ENCODE assay signal across 8 cellular contexts in genomic region chr20:51402201-51402600, GRCh38.
DNase-seq lines count a peak whose midpoint lies in the region; ATAC-seq and TF ChIP-seq lines count a peak whose summit lies in the region.

No MANE protein-coding gene starts in this region.

- peak overlapping the region; percentile 76 for H3K27ac ChIP-seq in DOHH2 (ENCODE audit: low read depth, low read length)
- no peak overlapping the region for H3K27ac ChIP-seq in ovary
- no peak overlapping the region for H3K27ac ChIP-seq in PC-3 (ENCODE audit: low read length)

- POLR2A ChIA-PET in PC-3 (lab: Charles Lee; ENCODE audit: unreplicated experiment) = no interaction called here

- peaks cover 9% of the 10 kb centered on the region for H3K4me1 Mint-ChIP-seq in chondrocyte (ENCODE audit: low read depth)

- no peak overlapping the region for H2AFZ ChIP-seq in PC-3 (ENCODE audit: low read length)

- no peaks in the 10 kb centered on the region for H3K9me3 Mint-ChIP-seq in chondrocyte (ENCODE audit: low read depth)

- H3K36me3 ChIP-seq in DOHH2 (ENCODE audit: control insufficient read depth, low read length) = peaks cover 59% of the 10 kb centered on the region
- H3K36me3 ChIP-seq in mucosa of descending colon (ENCODE audit: low read depth) = no peaks in the 10 kb centered on the region
- H3K36me3 ChIP-seq in ovary = no peaks in the 10 kb centered on the region
- no peaks in the 10 kb centered on the region for H3K36me3 ChIP-seq in PC-3 (ENCODE audit: low read depth, low read length)

- H4K20me1 ChIP-seq in DOHH2 (ENCODE audit: control insufficient read depth, insufficient read depth, low read depth, low read length) = no peaks in the 10 kb centered on the region
- H4K20me1 ChIP-seq in PC-3 (ENCODE audit: low read length) = no peaks in the 10 kb centered on the region

- H3K4me3 ChIP-seq in DOHH2 (ENCODE audit: low read length) (peak overlapping the region; percentile 14), mucosa of descending colon (no peak overlapping the region), ovary (no peak overlapping the region), PC-3 (ENCODE audit: low read length) (no peak overlapping the region)

- H3K27me3 Mint-ChIP-seq in chondrocyte (ENCODE audit: low read depth) = no peaks in the 10 kb centered on the region

- H3K36me3 Mint-ChIP-seq in chondrocyte (ENCODE audit: low read depth) = peaks cover 2% of the 10 kb centered on the region

- TF ChIP-seq EP300 in ovary (IDR thresholded peaks at IDR 0.05) = no peak

- H3F3A ChIP-seq in DOHH2 (ENCODE audit: control insufficient read depth, insufficient read depth) = peaks cover 10% of the 10 kb centered on the region; the same call in 1 of the 2 replicates
- H3F3A ChIP-seq in PC-3 (ENCODE audit: low read length, unreplicated experiment) = no peaks in the 10 kb centered on the region

- H3K4me2 ChIP-seq in DOHH2 (ENCODE audit: low read length) (peak overlapping the region; percentile 56), PC-3 (ENCODE audit: low read length) (no peak overlapping the region)

- H3K4me1 ChIP-seq in DOHH2 (ENCODE audit: control insufficient read depth, low read length) (peaks cover 73% of the 10 kb centered on the region), mucosa of descending colon (ENCODE audit: low read depth) (no peaks in the 10 kb centered on the region), ovary (ENCODE audit: insufficient read depth) (no peaks in the 10 kb centered on the region), PC-3 (ENCODE audit: insufficient read depth, low read length) (no peaks in the 10 kb centered on the region)

- TF ChIP-seq CTCF in DOHH2 (IDR thresholded peaks at IDR 0.05; ENCODE audit: low read depth, low read length, poor library complexity, severe bottlenecking) = no peak
- TF ChIP-seq CTCF in mucosa of descending colon (IDR thresholded peaks at IDR 0.05) = no peak
- TF ChIP-seq CTCF in ovary (IDR thresholded peaks at IDR 0.05) = no peak
- no peak for TF ChIP-seq CTCF in PC-3 (conservative IDR thresholded peaks at IDR 0.05; ENCODE audit: low read depth, low read length)
- no peak for TF ChIP-seq CTCF in chondrocyte (IDR thresholded peaks at IDR 0.05)

- no peaks in the 10 kb centered on the region for H3K9me2 ChIP-seq in DOHH2 (replicated peaks; ENCODE audit: control insufficient read depth, low read length)
- H3K9me2 ChIP-seq in PC-3 (replicated peaks; ENCODE audit: low read length) = no peaks in the 10 kb centered on the region

- no peak for TF ChIP-seq POLR2A in ovary (IDR thresholded peaks at IDR 0.05)

- CTCF ChIA-PET in PC-3 (lab: Charles Lee) = interaction anchor here (1.0 kb wide), 1 partner anchor 415 kb away, joined by 3 read pairs; no protein-coding TSS in a partner anchor

- intact Hi-C loops in mucosa of descending colon (cut with DNase I, micrococcal nuclease) (no loop called here), ovary (cut with DNase I) (no loop called here), PC-3 (cut with micrococcal nuclease) (no loop called here)

- peak; percentile 33 for DNase-seq in NOMO-1 treated with DMSO at 0.1 percent for 48 hours (lab: John Stamatoyannopoulos, UW; ENCODE audit: unreplicated experiment)
- DNase-seq in activated T-helper 1 cell treated with Interleukin-2 at 50 U/mL for 16 hours (ENCODE audit: low read depth) = peak; percentile 43
- DNase-seq in mucosa of descending colon = peak in 1 of 3 donors; percentile 29
- no peak for DNase-seq in ovary
- no peak for DNase-seq in PC-3
- DNase-seq in chondrocyte (ENCODE audit: low spot score) = no peak

- WGBS in ovary, 3 donors = 29 to 46% (median 39%) methylated on average over 2 of the region's 2 CpGs

- H3K4me3 Mint-ChIP-seq in chondrocyte (ENCODE audit: unreplicated experiment) = no peak overlapping the region

- BruUV-seq in PC-3 (replicated peaks; lab: Mats Ljungman, UMichigan) = no TSS peak

- no peaks in the 10 kb centered on the region for H3K9me3 ChIP-seq in DOHH2 (ENCODE audit: control insufficient read depth, insufficient read depth, low read length)
- H3K9me3 ChIP-seq in mucosa of descending colon = no peaks in the 10 kb centered on the region
- no peaks in the 10 kb centered on the region for H3K9me3 ChIP-seq in ovary
- no peaks in the 10 kb centered on the region for H3K9me3 ChIP-seq in PC-3 (ENCODE audit: low read length)

- peaks cover 28% of the 10 kb centered on the region for H3K79me2 ChIP-seq in DOHH2 (ENCODE audit: control insufficient read depth, low read length)
- H3K79me2 ChIP-seq in PC-3 (ENCODE audit: low read length) = no peaks in the 10 kb centered on the region

- H3K27me3 ChIP-seq in DOHH2 (ENCODE audit: control insufficient read depth, low read length) (no peaks in the 10 kb centered on the region), ovary (no peaks in the 10 kb centered on the region), PC-3 (ENCODE audit: low read length) (no peaks in the 10 kb centered on the region)

- H3K27ac Mint-ChIP-seq in chondrocyte (ENCODE audit: unreplicated experiment) = no peak overlapping the region

- ATAC-seq in mucosa of descending colon (peak; percentile 58), PC-3 (no peak)
- no peak for ATAC-seq in activated CD4-positive, CD25-positive, alpha-beta regulatory T cell treated with anti-CD3 and anti-CD28 coated beads, Interleukin-2, amount 50 U/mL, for 24 hours

- no peak overlapping the region for H3K9ac ChIP-seq in PC-3 (ENCODE audit: low read length)

Comparison
In these comparisons a context has a peak if more than half of its experiments do, and no peak if none do; other contexts are left out.
1. DNase-seq: peak in NOMO-1 treated with DMSO at 0.1 percent for 48 hours (single experiment) and activated T-helper 1 cell treated with Interleukin-2 at 50 U/mL for 16 hours (single experiment); none in ovary (0 of 5), PC-3 (single experiment) and chondrocyte (single experiment).